In the genomic region with DNA sequence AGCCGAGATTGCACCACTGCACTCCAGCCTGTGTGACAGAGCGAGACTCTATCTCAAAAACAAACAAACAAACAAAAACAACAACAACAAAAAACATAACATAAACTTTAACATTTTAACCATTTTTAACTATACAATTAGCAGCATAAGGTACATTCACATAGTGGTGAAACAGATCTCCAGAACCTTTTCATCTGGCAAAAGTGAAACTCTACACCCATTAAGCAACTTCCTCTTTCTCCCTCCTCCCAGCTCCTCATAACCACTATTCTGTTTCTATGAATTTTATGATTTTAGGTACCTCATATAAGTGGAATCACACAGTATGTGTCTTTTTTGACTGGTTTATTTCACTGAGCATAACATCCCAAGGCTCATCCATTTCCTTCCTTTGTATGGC, we compare ENCODE assay signal across 12 cellular contexts.
DNase-seq lines count a peak whose midpoint lies in the region; ATAC-seq, FAIRE-seq and TF ChIP-seq lines count a peak whose summit lies in the region.
"Had no signal": no experiment of that assay in that cellular context is flagged by ENCODE, and none has a peak within 500 bp of the region (broad histone marks: within the 10 kb centered on the region; RNA-seq: fewer than 3 reads in every experiment).

No MANE protein-coding gene starts in this region.

- 100% methylated on average over 2 of the region's 2 CpGs for WGBS in suprapubic skin

- peaks cover 0 to 3% (median 0%) of the 10 kb centered on the region in 7 donors for H3K9me3 Mint-ChIP-seq in CD14-positive monocyte
- peaks cover 3% of the 10 kb centered on the region for H3K9me3 Mint-ChIP-seq in activated T-helper 17 cell treated with anti-CD3 and anti-CD28 coated beads, Interleukin-2, amount 50 U/mL, for 72 hours

- peaks cover 16% of the 10 kb centered on the region for H3K4me1 ChIP-seq in suprapubic skin

- peak; percentile 28 for FAIRE-seq in GM19239 (lab: Jason Lieb, UNC)

- TF ChIP-seq EP300 in suprapubic skin (IDR thresholded peaks at IDR 0.05): no peak

- H3K4me3 ChIP-seq in suprapubic skin: no peak overlapping the region
- H3K4me3 ChIP-seq: skin epidermis had no signal

- intact Hi-C loops in CD14-positive monocyte (cut with micrococcal nuclease): loop anchor here in 1 of 2 donors (10.0 kb wide), 1 partner anchor 129 kb away; no protein-coding TSS in a partner anchor

- DNase-seq in CD14-positive monocyte (ENCODE audit: low spot score): no peak
- DNase-seq in GM19239 (ENCODE audit: insufficient read length, low spot score): no peak
- DNase-seq in T-helper 17 cell: no peak
- DNase-seq in suprapubic skin (ENCODE audit: low spot score in 2 of 2): no peak
- no peak for DNase-seq in NCI-H345 (lab: John Stamatoyannopoulos, UW)
- no peak for DNase-seq in midbrain (lab: John Stamatoyannopoulos, UW)
- DNase-seq: DND-41, left cardiac atrium, NCI-H1105 treated with DMSO at 0.1 percent for 48 hours had no signal

- H3K4me1 Mint-ChIP-seq in CD14-positive monocyte (peaks cover 62% of the 10 kb centered on the region), T-helper 17 cell (peaks cover 9% of the 10 kb centered on the region)
- peaks cover 4% of the 10 kb centered on the region for H3K4me1 Mint-ChIP-seq in activated T-helper 17 cell treated with anti-CD3 and anti-CD28 coated beads, Interleukin-2, amount 50 U/mL, for 72 hours

- no peak overlapping the region for H3K27ac ChIP-seq in suprapubic skin
- H3K27ac ChIP-seq: skin epidermis had no signal

- ATAC-seq in HG03442 (IDR thresholded peaks at IDR 0.05; ENCODE audit: unreplicated experiment): peak; percentile 63
- no peak for ATAC-seq in T-helper 17 cell
- no peak for ATAC-seq in activated T-helper 17 cell treated with anti-CD3 and anti-CD28 coated beads, Interleukin-2, amount 50 U/mL, for 72 hours (replicated peaks)
- ATAC-seq: left cardiac atrium had no signal

- H3K27me3 ChIP-seq in suprapubic skin: no peaks in the 10 kb centered on the region

- TF ChIP-seq CTCF in CD14-positive monocyte (IDR thresholded peaks at IDR 0.05): no peak
- TF ChIP-seq CTCF in suprapubic skin (IDR thresholded peaks at IDR 0.05): no peak

- H3K4me3 Mint-ChIP-seq in CD14-positive monocyte (peak overlapping the region in 1 of 2 donors; percentile 30), T-helper 17 cell (peak overlapping the region; percentile 2)
- no peak overlapping the region for H3K4me3 Mint-ChIP-seq in activated T-helper 17 cell treated with anti-CD3 and anti-CD28 coated beads, Interleukin-2, amount 50 U/mL, for 72 hours

- H3K36me3 ChIP-seq in suprapubic skin: no peaks in the 10 kb centered on the region

- H3K27ac Mint-ChIP-seq in CD14-positive monocyte (peak overlapping the region; percentile 57 to 89 (median 81)), T-helper 17 cell (peak overlapping the region; percentile 68)
- no peak overlapping the region for H3K27ac Mint-ChIP-seq in activated T-helper 17 cell treated with anti-CD3 and anti-CD28 coated beads, Interleukin-2, amount 50 U/mL, for 72 hours

- H3K27me3 Mint-ChIP-seq in CD14-positive monocyte (ENCODE audit: low read depth in 3 of 3) (no peaks in the 10 kb centered on the region), T-helper 17 cell (no peaks in the 10 kb centered on the region)
- H3K27me3 Mint-ChIP-seq in activated T-helper 17 cell treated with anti-CD3 and anti-CD28 coated beads, Interleukin-2, amount 50 U/mL, for 72 hours: no peaks in the 10 kb centered on the region

- no peak for TF ChIP-seq POLR2A in suprapubic skin (IDR thresholded peaks at IDR 0.05)

- H3K9me3 ChIP-seq in T-helper 17 cell (ENCODE audit: control insufficient read depth, low read length, poor library complexity, severe bottlenecking): no peaks in the 10 kb centered on the region
- H3K9me3 ChIP-seq in suprapubic skin: no peaks in the 10 kb centered on the region

- peaks cover 0 to 3% of the 10 kb centered on the region in 2 donors for H3K36me3 Mint-ChIP-seq in CD14-positive monocyte
- H3K36me3 Mint-ChIP-seq in T-helper 17 cell (ENCODE audit: low read depth): no peaks in the 10 kb centered on the region
- no peaks in the 10 kb centered on the region for H3K36me3 Mint-ChIP-seq in activated T-helper 17 cell treated with anti-CD3 and anti-CD28 coated beads, Interleukin-2, amount 50 U/mL, for 72 hours (ENCODE audit: low read depth)
